ENCODE assay signal across 1 cellular context in the genomic region with DNA sequence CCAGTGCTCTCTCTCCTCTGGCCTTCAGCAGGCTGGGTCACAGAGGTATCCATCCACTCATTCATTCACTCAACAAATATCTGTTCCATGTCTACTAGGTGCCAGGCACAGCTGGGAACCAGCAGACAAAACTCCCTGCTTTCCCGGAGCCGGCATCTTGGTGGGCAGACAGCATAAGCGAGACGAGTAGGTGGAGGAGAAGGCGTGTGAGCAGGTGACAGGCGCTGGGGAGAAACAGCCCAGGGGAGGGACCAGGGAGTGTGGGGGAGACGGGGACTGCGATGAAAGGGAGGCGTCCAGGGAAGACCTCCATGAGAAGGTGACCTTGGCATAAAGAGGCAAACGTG.
TF ChIP-seq lines count a peak whose summit lies in the region.

No MANE protein-coding gene starts in this region.

TF ChIP-seq in GM23338, 12 proteins besides CTCF, POLR2A, EP300 and RAD21:
- TF ChIP-seq ZNF462 (CRISPR knock-in tag; IDR thresholded peaks at IDR 0.05): no peak
- no peak for TF ChIP-seq CREB1 (CRISPR knock-in tag; IDR thresholded peaks at IDR 0.05; ENCODE audit: low read depth)
- no peak for TF ChIP-seq NANOG (IDR thresholded peaks at IDR 0.05; ENCODE audit: borderline replicate concordance)
- TF ChIP-seq ZNF114 (CRISPR knock-in tag; IDR thresholded peaks at IDR 0.05): no peak
- TF ChIP-seq POLR2AphosphoS5 (IDR thresholded peaks at IDR 0.05; ENCODE audit: low read depth): no peak
- no peak for TF ChIP-seq STAT1 (IDR thresholded peaks at IDR 0.05; ENCODE audit: unreplicated experiment)
- no peak for TF ChIP-seq ETS1 (IDR thresholded peaks at IDR 0.05)
